ENCODE assay signal across 8 cellular contexts in the genomic region with DNA sequence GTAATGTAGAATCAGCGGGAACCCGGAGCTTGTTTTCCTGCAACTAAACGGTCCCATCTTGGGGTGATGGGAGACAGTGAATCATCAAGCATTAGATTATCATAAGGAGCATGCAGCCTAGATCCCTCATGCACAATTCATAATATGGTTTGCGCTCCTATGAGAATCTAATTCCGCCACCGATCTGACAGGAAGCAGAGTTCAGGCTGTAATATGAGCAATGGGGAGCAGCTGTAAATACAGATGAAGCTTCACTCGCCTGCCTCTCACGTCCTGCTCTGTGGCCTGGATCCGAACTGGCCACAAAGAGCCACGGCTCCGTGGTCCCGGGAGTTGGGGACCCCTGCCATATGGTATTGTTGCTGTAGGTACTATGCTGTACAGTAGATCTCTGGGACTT. TPM values are rescaled to one million over a fixed set of nuclear protein-coding genes. Genes with fewer than 3 reads are reported as not detected.
DNase-seq lines count a peak whose midpoint lies in the region; ATAC-seq and TF ChIP-seq lines count a peak whose summit lies in the region.

No MANE protein-coding gene starts in this region.

- H3K4me1 Mint-ChIP-seq in T-helper 1 cell treated with Interleukin-12 subunit alpha and Interleukin-12 subunit beta and Interleukin-4 antibody, amounts not matched to agents 30 μg/mL and 1 μg/mL, for 36 hours (ENCODE audit: low read depth), result peaks cover 43% of the 10 kb centered on the region
- H3K4me1 Mint-ChIP-seq in WTC11, result no peaks in the 10 kb centered on the region

- peak overlapping the region; percentile 63 to 67 for H3K4me3 ChIP-seq in stomach smooth muscle (ENCODE audit: low read length in 2 of 2)

- peak; percentile 7 for DNase-seq in stimulated activated CD4-positive, alpha-beta T cell treated with anti-CD3 and anti-CD28 coated beads, Interleukin-1b, Interleukin-23, amount 100 ng/mL, for 48 hours
- DNase-seq in stimulated activated CD4-positive, alpha-beta T cell treated with anti-CD3 and anti-CD28 coated beads, Interleukin-2, amount 100 ng/mL, for 48 hours, result no peak
- peak; percentile 20 for DNase-seq in fibroblast of the conjunctiva (ENCODE audit: low read depth)
- no peak for DNase-seq in GM19238 (ENCODE audit: insufficient read length, low spot score)
- no peak for DNase-seq in WTC11 (ENCODE audit: low spot score)

- peak overlapping the region; percentile 89 for H3K27ac Mint-ChIP-seq in T-helper 1 cell treated with Interleukin-12 subunit alpha and Interleukin-12 subunit beta and Interleukin-4 antibody, amounts not matched to agents 30 μg/mL and 1 μg/mL, for 36 hours
- no peak overlapping the region for H3K27ac Mint-ChIP-seq in WTC11

- H3K9ac ChIP-seq in stomach smooth muscle (ENCODE audit: low read length in 2 of 2), result peak overlapping the region; percentile 43 to 59

- H3K36me3 Mint-ChIP-seq in T-helper 1 cell treated with Interleukin-12 subunit alpha and Interleukin-12 subunit beta and Interleukin-4 antibody, amounts not matched to agents 30 μg/mL and 1 μg/mL, for 36 hours (ENCODE audit: low read depth), result peaks cover 62% of the 10 kb centered on the region
- H3K36me3 Mint-ChIP-seq in WTC11, result peaks cover 5% of the 10 kb centered on the region

- ATAC-seq in HG02938 (IDR thresholded peaks at IDR 0.05; ENCODE audit: unreplicated experiment) (no peak), WTC11 (no peak)

- H3K27me3 ChIP-seq in stomach smooth muscle (ENCODE audit: control insufficient read depth in 1 of 2, insufficient read depth in 2 of 2, low read length in 2 of 2), result no peaks in the 10 kb centered on the region

- H3K9me3 ChIP-seq in stomach smooth muscle (ENCODE audit: control insufficient read depth in 2 of 2, low read length in 2 of 2), result no peaks in the 10 kb centered on the region

- peak overlapping the region; percentile 91 for H3K4me3 Mint-ChIP-seq in T-helper 1 cell treated with Interleukin-12 subunit alpha and Interleukin-12 subunit beta and Interleukin-4 antibody, amounts not matched to agents 30 μg/mL and 1 μg/mL, for 36 hours
- no peak overlapping the region for H3K4me3 Mint-ChIP-seq in WTC11

- CTCF ChIA-PET in WTC11 (lab: Charles Lee), result no interaction called here

- POLR2A ChIA-PET in WTC11 (lab: Charles Lee), result no interaction called here

- H3K27me3 Mint-ChIP-seq in T-helper 1 cell treated with Interleukin-12 subunit alpha and Interleukin-12 subunit beta and Interleukin-4 antibody, amounts not matched to agents 30 μg/mL and 1 μg/mL, for 36 hours (ENCODE audit: low read depth), result no peaks in the 10 kb centered on the region
- peaks cover 37% of the 10 kb centered on the region for H3K27me3 Mint-ChIP-seq in WTC11 (ENCODE audit: low read depth)

- peaks cover 0 to 2% of the 10 kb centered on the region in 2 donors for H3K36me3 ChIP-seq in stomach smooth muscle (ENCODE audit: control insufficient read depth in 2 of 2, insufficient read depth in 2 of 2, low read length in 2 of 2)

- no peak overlapping the region for H3K27ac ChIP-seq in stomach smooth muscle (ENCODE audit: low read length)

- no peaks in the 10 kb centered on the region for H3K4me1 ChIP-seq in stomach smooth muscle (ENCODE audit: control insufficient read depth, insufficient read depth, low read length)

- TF ChIP-seq CTCF in WTC11 (IDR thresholded peaks at IDR 0.05), result no peak

- H3K9me3 Mint-ChIP-seq in T-helper 1 cell treated with Interleukin-12 subunit alpha and Interleukin-12 subunit beta and Interleukin-4 antibody, amounts not matched to agents 30 μg/mL and 1 μg/mL, for 36 hours, result peaks cover 25% of the 10 kb centered on the region
- H3K9me3 Mint-ChIP-seq in WTC11, result peaks cover 25% of the 10 kb centered on the region

TF ChIP-seq in WTC11, 78 proteins besides CTCF, POLR2A, EP300 and RAD21:
- TF ChIP-seq ZNF232 (CRISPR knock-in tag; IDR thresholded peaks at IDR 0.05) (no peak), GTF2I (CRISPR knock-in tag; conservative IDR thresholded peaks at IDR 0.05) (no peak), ZBTB43 (CRISPR knock-in tag; IDR thresholded peaks at IDR 0.05) (no peak), TCF7 (CRISPR knock-in tag; IDR thresholded peaks at IDR 0.05; ENCODE audit: low read depth) (no peak)
- TF ChIP-seq, protein P1, sequence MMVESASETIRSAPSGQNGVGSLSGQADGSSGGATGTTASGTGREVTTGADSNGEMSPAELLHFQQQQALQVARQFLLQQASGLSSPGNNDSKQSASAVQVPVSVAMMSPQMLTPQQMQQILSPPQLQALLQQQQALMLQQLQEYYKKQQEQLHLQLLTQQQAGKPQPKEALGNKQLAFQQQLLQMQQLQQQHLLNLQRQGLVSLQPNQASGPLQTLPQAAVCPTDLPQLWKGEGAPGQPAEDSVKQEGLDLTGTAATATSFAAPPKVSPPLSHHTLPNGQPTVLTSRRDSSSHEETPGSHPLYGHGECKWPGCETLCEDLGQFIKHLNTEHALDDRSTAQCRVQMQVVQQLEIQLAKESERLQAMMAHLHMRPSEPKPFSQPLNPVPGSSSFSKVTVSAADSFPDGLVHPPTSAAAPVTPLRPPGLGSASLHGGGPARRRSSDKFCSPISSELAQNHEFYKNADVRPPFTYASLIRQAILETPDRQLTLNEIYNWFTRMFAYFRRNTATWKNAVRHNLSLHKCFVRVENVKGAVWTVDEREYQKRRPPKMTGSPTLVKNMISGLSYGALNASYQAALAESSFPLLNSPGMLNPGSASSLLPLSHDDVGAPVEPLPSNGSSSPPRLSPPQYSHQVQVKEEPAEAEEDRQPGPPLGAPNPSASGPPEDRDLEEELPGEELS (CRISPR knock-in tag; IDR thresholded peaks at IDR 0.05), result no peak
TF ChIP-seq in WTC11: peak in this region for 0.

RNA-seq across cellular contexts. Expression of gene IFI44, which starts 1.6 kb away (rescaled TPM):
- total RNA-seq in WTC11 (2021), result 0.15 TPM in 1 of 3 replicates, not detected in the others

RNA-seq across cellular contexts. Expression of gene IFI44L, which starts 31.0 kb away (rescaled TPM):
- 0.13 to 0.53 TPM (median 0.21 TPM) in 3 replicates for total RNA-seq in WTC11 (2021)

Comparison
In these comparisons a context has a peak if more than half of its experiments do, and no peak if none do; other contexts are left out.
1. DNase-seq: peak in stimulated activated CD4-positive, alpha-beta T cell treated with anti-CD3 and anti-CD28 coated beads, Interleukin-1b, Interleukin-23, amount 100 ng/mL, for 48 hours (single experiment) and fibroblast of the conjunctiva (single experiment); none in stimulated activated CD4-positive, alpha-beta T cell treated with anti-CD3 and anti-CD28 coated beads, Interleukin-2, amount 100 ng/mL, for 48 hours (0 of 2), GM19238 (single experiment) and WTC11 (single experiment).